Comparison of ENCODE assay signal across 8 cellular contexts in genomic region chr11:66386171-66387069, GRCh38. TPM values are rescaled to one million over a fixed set of nuclear protein-coding genes. Genes with fewer than 3 reads are reported as not detected.
DNase-seq lines count a peak whose midpoint lies in the region; ATAC-seq and TF ChIP-seq lines count a peak whose summit lies in the region.

No MANE protein-coding gene starts in this region.

- intact Hi-C loops in left ventricle myocardium superior (cut with micrococcal nuclease) = loop anchor here (5.0 kb wide), 1 partner anchor 74 kb away; no protein-coding TSS in a partner anchor
- intact Hi-C loops in uterus (cut with DNase I; ENCODE audit: low total_unique reads) = no loop called here

- ATAC-seq in left ventricle myocardium superior (peak; percentile 76), GM19035 (IDR thresholded peaks at IDR 0.05; ENCODE audit: unreplicated experiment) (no peak)

- peak overlapping the region; percentile 6 to 25 for H3K27ac ChIP-seq in uterus

- DNase-seq in GM04504 (ENCODE audit: low read depth) = peak; percentile 60
- peak; percentile 38 for DNase-seq in NCI-H1436 treated with DMSO at 0.1 percent for 48 hours (lab: John Stamatoyannopoulos, UW)
- peak; percentile 45 to 82 (median 73) for DNase-seq in T-helper 1 cell
- peak; percentile 54 for DNase-seq in amniotic stem cell (lab: John Stamatoyannopoulos, UW)
- DNase-seq in left ventricle myocardium superior = peak; percentile 89
- peak; percentile 78 for DNase-seq in putamen (ENCODE audit: low spot score)
- peak; percentile 81 to 89 for DNase-seq in uterus

- H3K9me3 ChIP-seq in uterus = no peaks in the 10 kb centered on the region

- no peaks in the 10 kb centered on the region for H3K36me3 ChIP-seq in uterus

- H3K4me1 ChIP-seq in uterus = no peaks in the 10 kb centered on the region

- H3K4me3 ChIP-seq in uterus = peak overlapping the region in 1 of 2 donors; percentile 22

- peak; percentile 77 to 92 (median 85) for TF ChIP-seq CTCF in uterus (IDR thresholded peaks at IDR 0.05)

- no peak for TF ChIP-seq POLR2A in uterus (IDR thresholded peaks at IDR 0.05)

- no peaks in the 10 kb centered on the region for H3K27me3 ChIP-seq in uterus

RNA-seq across cellular contexts. Expression of gene SLC29A2, which starts 14.9 kb away (rescaled TPM):
- total RNA-seq in left ventricle myocardium superior (22.6 TPM), uterus (1 to 10 TPM in 2 of 4 donors, under 1 TPM in 1, not detected in 1; 0.26 to 3.5 (median 1.5) TPM)

RNA-seq across cellular contexts. Expression of gene NPAS4, which starts 34.4 kb away (rescaled TPM):
- not detected for total RNA-seq in left ventricle myocardium superior
- total RNA-seq in uterus = 10 to 100 TPM in 1 of 4 donors, 1 to 10 TPM in 1, under 1 TPM in 1, not detected in 1; 0.97 to 12.6 (median 1.5) TPM

RNA-seq across cellular contexts. Expression of gene B4GAT1, which starts 39.0 kb away (rescaled TPM):
- total RNA-seq in left ventricle myocardium superior (55.1 TPM), uterus (10 to 100 TPM; 13.2 to 44.8 (median 26.2) TPM)

RNA-seq across cellular contexts. Expression of gene BRMS1, which starts 41.5 kb away (rescaled TPM):
- total RNA-seq in left ventricle myocardium superior (14.7 TPM), uterus (10 to 100 TPM; 15.0 to 77.4 (median 21.9) TPM)

RNA-seq across cellular contexts. Expression of gene RIN1, which starts 50.2 kb away (rescaled TPM):
- total RNA-seq in left ventricle myocardium superior = 1.7 TPM
- 10 to 100 TPM in 2 of 4 donors, 1 to 10 TPM in 2; 1.8 to 26.6 (median 8.6) TPM for total RNA-seq in uterus

Comparison
In these comparisons a context has a peak if more than half of its experiments do, and no peak if none do; other contexts are left out.
1. DNase-seq: peak in every context shown above with its lines; median percentile 89 in left ventricle myocardium superior; 85 in uterus; 78 in putamen; 73 in T-helper 1 cell; 60 in GM04504; 54 in amniotic stem cell; 38 in NCI-H1436 treated with DMSO at 0.1 percent for 48 hours.